Comparison of ENCODE assay signal across 11 cellular contexts in genomic region chr20:49889245-49889942, GRCh38. TPM values are rescaled to one million over a fixed set of nuclear protein-coding genes. Genes with fewer than 3 reads are reported as not detected.
DNase-seq lines count a peak whose midpoint lies in the region; ATAC-seq and TF ChIP-seq lines count a peak whose summit lies in the region.
"Had no signal": no experiment of that assay in that cellular context is flagged by ENCODE, and none has a peak within 500 bp of the region (broad histone marks: within the 10 kb centered on the region; RNA-seq: fewer than 3 reads in every experiment).

No MANE protein-coding gene starts in this region.

- no peaks in the 10 kb centered on the region for H3F3A ChIP-seq in PC-3 (ENCODE audit: low read length, unreplicated experiment)

- H3K9me2 ChIP-seq in PC-3 (replicated peaks; ENCODE audit: low read length), result no peaks in the 10 kb centered on the region

- TF ChIP-seq CTCF in PC-3 (conservative IDR thresholded peaks at IDR 0.05; ENCODE audit: low read depth, low read length) (no peak), osteocyte (IDR thresholded peaks at IDR 0.05) (no peak)

- no peak overlapping the region for H3K27ac ChIP-seq in CD4-positive, alpha-beta memory T cell (ENCODE audit: low read depth, low read length)
- no peak overlapping the region for H3K27ac ChIP-seq in PC-3 (ENCODE audit: low read length)

- H3K9me3 Mint-ChIP-seq in CD4-positive, alpha-beta memory T cell, result no peaks in the 10 kb centered on the region
- no peaks in the 10 kb centered on the region for H3K9me3 Mint-ChIP-seq in dendritic cell treated with granulocyte-macrophage colony-stimulating factor and Interleukin-4, amounts not matched to agents 40 ng/mL and 50 ng/mL, for 4 days
- H3K9me3 Mint-ChIP-seq in osteocyte (ENCODE audit: unreplicated experiment), result no peaks in the 10 kb centered on the region

- no peaks in the 10 kb centered on the region for H3K79me2 ChIP-seq in PC-3 (ENCODE audit: low read length)

- no peak overlapping the region for H2AFZ ChIP-seq in PC-3 (ENCODE audit: low read length)

- peaks cover 16 to 52% of the 10 kb centered on the region in 2 donors for H3K36me3 Mint-ChIP-seq in CD4-positive, alpha-beta memory T cell
- peaks cover 57% of the 10 kb centered on the region for H3K36me3 Mint-ChIP-seq in dendritic cell treated with granulocyte-macrophage colony-stimulating factor and Interleukin-4, amounts not matched to agents 40 ng/mL and 50 ng/mL, for 4 days (ENCODE audit: low read depth)
- peaks cover 6% of the 10 kb centered on the region for H3K36me3 Mint-ChIP-seq in osteocyte (ENCODE audit: unreplicated experiment)

- H3K27me3 Mint-ChIP-seq in CD4-positive, alpha-beta memory T cell, result no peaks in the 10 kb centered on the region
- no peaks in the 10 kb centered on the region for H3K27me3 Mint-ChIP-seq in dendritic cell treated with granulocyte-macrophage colony-stimulating factor and Interleukin-4, amounts not matched to agents 40 ng/mL and 50 ng/mL, for 4 days
- no peaks in the 10 kb centered on the region for H3K27me3 Mint-ChIP-seq in osteocyte (ENCODE audit: unreplicated experiment)

- POLR2A ChIA-PET in CD4-positive, alpha-beta memory T cell (lab: Charles Lee; ENCODE audit: partially characterized antibody), result no interaction called here
- POLR2A ChIA-PET in PC-3 (lab: Charles Lee; ENCODE audit: unreplicated experiment), result no interaction called here

- intact Hi-C loops in CD4-positive, alpha-beta memory T cell (cut with micrococcal nuclease), result no loop called here
- intact Hi-C loops in PC-3 (cut with micrococcal nuclease), result loop anchor here (2.0 kb wide), 1 partner anchor 279 kb away; no protein-coding TSS in a partner anchor
- intact Hi-C loops in dendritic cell treated with granulocyte-macrophage colony-stimulating factor and Interleukin-4, amounts not matched to agents 40 ng/mL and 50 ng/mL, for 4 days (cut with micrococcal nuclease), result no loop called here

- H3K27ac Mint-ChIP-seq in CD4-positive, alpha-beta memory T cell, result peak overlapping the region in 4 of 7 donors; percentile 30 to 71 (median 70)
- peak overlapping the region; percentile 66 for H3K27ac Mint-ChIP-seq in dendritic cell treated with granulocyte-macrophage colony-stimulating factor and Interleukin-4, amounts not matched to agents 40 ng/mL and 50 ng/mL, for 4 days
- H3K27ac Mint-ChIP-seq in osteocyte (ENCODE audit: unreplicated experiment), result peak overlapping the region; percentile 72

- H3K4me1 ChIP-seq in CD4-positive, alpha-beta memory T cell (ENCODE audit: insufficient read depth, low read length), result peaks cover 17% of the 10 kb centered on the region
- 0 out of 2 replicates have a peak, but pooled peaks cover 5% of the 10 kb centered on the region for H3K4me1 ChIP-seq in PC-3 (ENCODE audit: insufficient read depth, low read length)

- H3K9ac ChIP-seq in PC-3 (ENCODE audit: low read length), result no peak overlapping the region

- peaks cover 14 to 28% (median 18%) of the 10 kb centered on the region in 4 donors for H3K4me1 Mint-ChIP-seq in CD4-positive, alpha-beta memory T cell
- peaks cover 76% of the 10 kb centered on the region for H3K4me1 Mint-ChIP-seq in dendritic cell treated with granulocyte-macrophage colony-stimulating factor and Interleukin-4, amounts not matched to agents 40 ng/mL and 50 ng/mL, for 4 days (ENCODE audit: low read depth)
- H3K4me1 Mint-ChIP-seq in osteocyte (ENCODE audit: unreplicated experiment), result peaks cover 61% of the 10 kb centered on the region

- ATAC-seq in PC-3 (peak; percentile 19), GM19324 (IDR thresholded peaks at IDR 0.05; ENCODE audit: low FRiP score, unreplicated experiment) (no peak)

- no peak overlapping the region for H3K4me3 ChIP-seq in CD4-positive, alpha-beta memory T cell (ENCODE audit: low read length in 2 of 2)
- no peak overlapping the region for H3K4me3 ChIP-seq in PC-3 (ENCODE audit: low read length)
- H3K4me3 ChIP-seq: right lobe of liver, tibial artery had no signal

- H3K4me3 Mint-ChIP-seq in CD4-positive, alpha-beta memory T cell, result no peak overlapping the region
- no peak overlapping the region for H3K4me3 Mint-ChIP-seq in dendritic cell treated with granulocyte-macrophage colony-stimulating factor and Interleukin-4, amounts not matched to agents 40 ng/mL and 50 ng/mL, for 4 days
- no peak overlapping the region for H3K4me3 Mint-ChIP-seq in osteocyte (ENCODE audit: unreplicated experiment)

- no TSS peak for BruUV-seq in PC-3 (replicated peaks; lab: Mats Ljungman, UMichigan)

- H3K36me3 ChIP-seq in CD4-positive, alpha-beta memory T cell (ENCODE audit: insufficient read depth, low read length), result peaks cover 15% of the 10 kb centered on the region
- no peaks in the 10 kb centered on the region for H3K36me3 ChIP-seq in PC-3 (ENCODE audit: low read depth, low read length)

- H4K20me1 ChIP-seq in PC-3 (ENCODE audit: low read length), result no peaks in the 10 kb centered on the region

- no peaks in the 10 kb centered on the region for H3K9me3 ChIP-seq in CD4-positive, alpha-beta memory T cell (ENCODE audit: control insufficient read depth in 1 of 2, low read length in 2 of 2)
- H3K9me3 ChIP-seq in PC-3 (ENCODE audit: low read length), result no peaks in the 10 kb centered on the region
- H3K9me3 ChIP-seq: right lobe of liver, tibial artery had no signal

- no peak for DNase-seq in CD4-positive, alpha-beta memory T cell
- DNase-seq in PC-3 (no peak), osteocyte (ENCODE audit: extremely low spot score, unreplicated experiment) (no peak), dedifferentiated amniotic fluid mesenchymal stem cell (ENCODE audit: extremely low spot score) (no peak), NCI-H2171 (lab: John Stamatoyannopoulos, UW) (no peak), DMS79 treated with DMSO at 0.1 percent for 48 hours (lab: John Stamatoyannopoulos, UW) (no peak)
- DNase-seq: cortex of kidney had no signal

- CTCF ChIA-PET in CD4-positive, alpha-beta memory T cell (lab: Charles Lee; ENCODE audit: partially characterized antibody), result interaction anchor here (0.9 to 1.9 kb wide), 4 partner anchors 12 to 279 kb away, joined by 3 to 5 read pairs (median 4); no protein-coding TSS in a partner anchor
- CTCF ChIA-PET in PC-3 (lab: Charles Lee), result interaction anchor here (0.7 to 1.6 kb wide), 3 partner anchors 10 to 279 kb away, joined by 3 to 8 read pairs (median 6); no protein-coding TSS in a partner anchor

- H3K27me3 ChIP-seq in CD4-positive, alpha-beta memory T cell (ENCODE audit: insufficient read depth, low read length), result no peaks in the 10 kb centered on the region
- no peaks in the 10 kb centered on the region for H3K27me3 ChIP-seq in PC-3 (ENCODE audit: low read length)
- H3K27me3 ChIP-seq: right lobe of liver, tibial artery had no signal

- no peak overlapping the region for H3K4me2 ChIP-seq in PC-3 (ENCODE audit: low read length)

RNA-seq across cellular contexts. Expression of gene SPATA2, which starts 25.9 kb away (rescaled TPM):
- total RNA-seq in CD4-positive, alpha-beta memory T cell, result 1 to 10 TPM; 8.7 to 9.3 TPM
- polyA plus RNA-seq in CD4-positive, alpha-beta memory T cell, result 1 to 10 TPM; 2.6 to 6.9 TPM
- total RNA-seq in PC-3 (2014; rRNA removed), result 7.4 and 8.1 TPM in 2 replicates
- 6.6 and 7.1 TPM in 2 replicates for total RNA-seq in osteocyte

RNA-seq across cellular contexts. Expression of gene RNF114, which starts 46.8 kb away (rescaled TPM):
- total RNA-seq in CD4-positive, alpha-beta memory T cell, result 100 to 1,000 TPM in 1 of 2 experiments, 10 to 100 TPM in 1; 96.3 to 101 TPM
- 100 to 1,000 TPM; 107 to 177 TPM for polyA plus RNA-seq in CD4-positive, alpha-beta memory T cell
- 106 and 133 TPM in 2 replicates for total RNA-seq in PC-3 (2014; rRNA removed)
- total RNA-seq in osteocyte, result 64.9 and 65.1 TPM in 2 replicates
